ENCODE assay signal across 8 cellular contexts in the genomic region with DNA sequence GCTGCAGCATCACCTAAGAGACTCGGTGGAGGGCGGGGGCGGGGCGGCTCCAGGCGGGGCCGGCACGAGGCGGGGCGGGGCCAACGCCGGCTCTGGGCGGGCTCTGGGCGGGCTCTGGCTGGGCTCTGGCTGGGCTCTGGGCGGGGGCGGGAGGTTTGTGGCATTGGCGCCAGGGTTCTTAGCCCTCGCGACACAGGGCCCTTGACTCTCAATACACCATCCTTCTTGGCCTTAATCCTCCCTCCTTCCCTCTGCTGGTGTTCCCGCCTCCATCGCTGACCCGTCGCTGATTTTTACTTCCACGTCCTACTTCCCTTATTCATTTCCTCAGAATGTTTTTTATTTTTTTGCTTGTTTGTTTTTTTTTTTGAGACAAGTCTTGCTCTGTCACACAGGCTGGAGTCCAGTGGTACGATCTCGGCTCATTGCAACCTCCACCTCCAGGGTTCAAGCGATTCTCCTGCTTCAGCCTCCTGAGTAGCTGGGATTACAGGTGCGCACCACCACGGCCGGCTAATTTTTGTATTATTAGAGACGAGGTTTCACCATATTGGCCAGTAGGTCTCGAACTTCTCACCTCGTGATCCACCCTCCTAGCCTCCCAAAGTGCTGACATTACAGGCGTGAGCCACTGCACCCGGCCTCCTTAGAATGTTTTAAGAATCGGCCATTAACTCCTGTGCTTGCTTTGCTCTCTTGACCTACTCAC. TPM values are rescaled to one million over a fixed set of nuclear protein-coding genes. Genes with fewer than 3 reads are reported as not detected.
A peak's percentile ranks its signal among the peaks of the same experiment; 100 is the strongest.
DNase-seq lines count a peak whose midpoint lies in the region; ATAC-seq and TF ChIP-seq lines count a peak whose summit lies in the region.

A gene with protein sequence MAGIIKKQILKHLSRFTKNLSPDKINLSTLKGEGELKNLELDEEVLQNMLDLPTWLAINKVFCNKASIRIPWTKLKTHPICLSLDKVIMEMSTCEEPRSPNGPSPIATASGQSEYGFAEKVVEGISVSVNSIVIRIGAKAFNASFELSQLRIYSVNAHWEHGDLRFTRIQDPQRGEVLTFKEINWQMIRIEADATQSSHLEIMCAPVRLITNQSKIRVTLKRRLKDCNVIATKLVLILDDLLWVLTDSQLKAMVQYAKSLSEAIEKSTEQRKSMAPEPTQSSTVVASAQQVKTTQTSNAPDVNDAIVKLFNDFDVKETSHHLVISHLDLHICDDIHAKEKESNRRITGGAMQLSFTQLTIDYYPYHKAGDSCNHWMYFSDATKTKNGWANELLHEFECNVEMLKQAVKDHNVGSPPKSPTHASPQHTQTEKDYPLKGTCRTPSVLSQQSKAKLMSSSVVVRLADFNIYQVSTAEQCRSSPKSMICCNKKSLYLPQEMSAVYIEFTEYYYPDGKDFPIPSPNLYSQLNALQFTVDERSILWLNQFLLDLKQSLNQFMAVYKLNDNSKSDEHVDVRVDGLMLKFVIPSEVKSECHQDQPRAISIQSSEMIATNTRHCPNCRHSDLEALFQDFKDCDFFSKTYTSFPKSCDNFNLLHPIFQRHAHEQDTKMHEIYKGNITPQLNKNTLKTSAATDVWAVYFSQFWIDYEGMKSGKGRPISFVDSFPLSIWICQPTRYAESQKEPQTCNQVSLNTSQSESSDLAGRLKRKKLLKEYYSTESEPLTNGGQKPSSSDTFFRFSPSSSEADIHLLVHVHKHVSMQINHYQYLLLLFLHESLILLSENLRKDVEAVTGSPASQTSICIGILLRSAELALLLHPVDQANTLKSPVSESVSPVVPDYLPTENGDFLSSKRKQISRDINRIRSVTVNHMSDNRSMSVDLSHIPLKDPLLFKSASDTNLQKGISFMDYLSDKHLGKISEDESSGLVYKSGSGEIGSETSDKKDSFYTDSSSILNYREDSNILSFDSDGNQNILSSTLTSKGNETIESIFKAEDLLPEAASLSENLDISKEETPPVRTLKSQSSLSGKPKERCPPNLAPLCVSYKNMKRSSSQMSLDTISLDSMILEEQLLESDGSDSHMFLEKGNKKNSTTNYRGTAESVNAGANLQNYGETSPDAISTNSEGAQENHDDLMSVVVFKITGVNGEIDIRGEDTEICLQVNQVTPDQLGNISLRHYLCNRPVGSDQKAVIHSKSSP (N-terminal part only) (minus strand): TSS at position 24 of the 709 bp plus-strand sequence. CDS start 239 bp downstream, outside the sequence.

- DNase-seq in AG09309 (ENCODE audit: low read depth) (no peak), GM19238 (ENCODE audit: insufficient read length, low spot score) (peak; percentile 60), NCI-H510A (lab: John Stamatoyannopoulos, UW) (peak; percentile 85), cerebellum (ENCODE audit: low spot score) (peak; percentile 96), kidney glomerular epithelial cell (lab: John Stamatoyannopoulos, UW) (peak; percentile 40)
- DNase-seq in activated CD4-positive, alpha-beta T cell treated with anti-CD3 and anti-CD28 coated beads for 24 hours (ENCODE audit: low read depth in 2 of 2) = peak; percentile 84 to 90
- peak; percentile 81 to 91 for DNase-seq in stimulated activated CD4-positive, alpha-beta T cell treated with anti-CD3 and anti-CD28 coated beads, Interleukin-15, amount 100 ng/mL, for 48 hours (ENCODE audit: low read depth in 2 of 2)

- ATAC-seq in HG03378 (IDR thresholded peaks at IDR 0.05; ENCODE audit: unreplicated experiment) = peak; percentile 39

- peak within 1 kb of the TSS; percentile 75 for H3K4me3 ChIP-seq in AG09309 (ENCODE audit: control insufficient read depth, low read depth, low read length)

- no peak for TF ChIP-seq CTCF in AG09309 (IDR thresholded peaks at IDR 0.05; ENCODE audit: control insufficient read depth, insufficient read depth, low read depth, low read length, missing control alignments)

RNA-seq across cellular contexts. Expression of the gene that starts here (rescaled TPM):
- total RNA-seq in cerebellum = 58.5 TPM
